ENCODE assay signal across 15 cellular contexts in the genomic region with DNA sequence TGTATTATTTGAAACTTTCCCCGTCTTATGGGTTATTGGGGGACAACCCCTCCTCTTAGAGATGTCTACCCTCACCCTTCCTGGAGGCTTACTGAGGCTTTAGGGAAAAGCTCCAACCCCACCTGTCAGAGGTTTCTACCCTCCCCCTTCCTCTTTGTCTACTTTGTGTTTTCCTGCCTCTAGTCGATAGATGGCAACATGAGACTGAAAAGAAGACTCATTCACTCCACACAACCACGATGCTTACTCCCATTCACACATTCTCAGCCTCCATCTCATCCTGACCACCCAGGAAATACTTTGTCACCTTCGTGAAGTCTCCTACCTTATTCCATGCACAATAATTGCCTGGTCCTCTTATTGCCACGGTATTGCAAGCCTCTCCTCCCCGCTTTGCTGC.
DNase-seq lines count a peak whose midpoint lies in the region; ATAC-seq, FAIRE-seq and TF ChIP-seq lines count a peak whose summit lies in the region.
"Had no signal": no experiment of that assay in that cellular context is flagged by ENCODE, and none has a peak within 500 bp of the region (broad histone marks: within the 10 kb centered on the region; RNA-seq: fewer than 3 reads in every experiment).

No MANE protein-coding gene starts in this region.

- H3F3A ChIP-seq in PC-3 (ENCODE audit: low read length, unreplicated experiment): no peaks in the 10 kb centered on the region

- H3K36me3 Mint-ChIP-seq in WTC11: peaks cover 22% of the 10 kb centered on the region

- DNase-seq in NCI-H2107 treated with DMSO at 0.1 percent for 48 hours (lab: John Stamatoyannopoulos, UW; ENCODE audit: unreplicated experiment): peak; percentile 7
- no peak for DNase-seq in NCI-H2107 (lab: John Stamatoyannopoulos, UW)
- DNase-seq in WTC11 (ENCODE audit: low spot score): no peak
- peak; percentile 9 for DNase-seq in HepG2 (ENCODE audit: low spot score)
- no peak for DNase-seq in activated gamma-delta T cell (lab: John Stamatoyannopoulos, UW)
- DNase-seq in PC-3: no peak
- DNase-seq: activated CD4-positive, alpha-beta T cell treated with anti-CD3 and anti-CD28 coated beads for 48 hours; activated effector memory CD4-positive, alpha-beta T cell treated with Interleukin-2 at 50 U/mL for 16 hours; H7; NCI-H1417 treated with DMSO at 0.1 percent for 48 hours; NK-92 treated with Interleukin-12 subunit alpha and Interleukin-12 subunit beta, amount 100 ng/mL, for 24 hours; transverse colon had no signal

- H3K4me3 Mint-ChIP-seq in WTC11: no peak overlapping the region

- H3K4me1 Mint-ChIP-seq in WTC11: no peaks in the 10 kb centered on the region

- H3K9me2 ChIP-seq in PC-3 (replicated peaks; ENCODE audit: low read length): no peaks in the 10 kb centered on the region

- H3K4me3 ChIP-seq in HepG2 (replicated peaks in 1 of 3; ENCODE audit: insufficient read depth in 1 of 3, low read depth in 2 of 3, low read length in 3 of 3): no peak overlapping the region
- no peak overlapping the region for H3K4me3 ChIP-seq in PC-3 (ENCODE audit: low read length)
- H3K4me3 ChIP-seq: esophagus muscularis mucosa, transverse colon had no signal

- H3K27me3 ChIP-seq in HepG2 (ENCODE audit: control insufficient read depth in 1 of 2, insufficient read depth in 2 of 2, low read length in 2 of 2) (no peaks in the 10 kb centered on the region), PC-3 (ENCODE audit: low read length) (no peaks in the 10 kb centered on the region)
- H3K27me3 ChIP-seq: esophagus muscularis mucosa, transverse colon had no signal

- in situ Hi-C loops in HepG2 (cut with HindIII; ENCODE audit: extremely low pct_ligation_motif_present, low pct_unique_long_range_greater_than_20kb): no loop called here

- no peak overlapping the region for H3K27ac ChIP-seq in HepG2 (ENCODE audit: extremely low read length, insufficient read depth, low read length)
- no peak overlapping the region for H3K27ac ChIP-seq in PC-3 (ENCODE audit: low read length)
- H3K27ac ChIP-seq: esophagus muscularis mucosa, transverse colon had no signal

- TF ChIP-seq EP300 in HepG2 (IDR thresholded peaks at IDR 0.05; ENCODE audit: low read depth in 2 of 2, low read length in 2 of 2) (no peak), HepG2 (CRISPR knock-in tag; IDR thresholded peaks at IDR 0.05; ENCODE audit: borderline replicate concordance) (no peak)

- H3K36me3 ChIP-seq in HepG2 (replicated peaks in 1 of 2; ENCODE audit: control insufficient read depth in 1 of 2, insufficient read depth in 2 of 2, low read length in 2 of 2): no peaks in the 10 kb centered on the region
- H3K36me3 ChIP-seq in PC-3 (ENCODE audit: low read depth, low read length): no peaks in the 10 kb centered on the region
- H3K36me3 ChIP-seq: esophagus muscularis mucosa, transverse colon had no signal

- CTCF ChIA-PET in WTC11 (lab: Charles Lee) (no interaction called here), HepG2 (lab: Yijun Ruan, JAX; ENCODE audit: low intra/inter-chr PET ratio, low total read pairs) (no interaction called here), PC-3 (lab: Charles Lee) (no interaction called here)

- POLR2A ChIA-PET in WTC11 (lab: Charles Lee): no interaction called here
- POLR2A ChIA-PET in HepG2 (lab: Yijun Ruan, JAX): no interaction called here
- POLR2A ChIA-PET in PC-3 (lab: Charles Lee; ENCODE audit: unreplicated experiment): no interaction called here

- intact Hi-C loops in HepG2 (cut with micrococcal nuclease; ENCODE audit: unreplicated experiment): loop anchor here (5.0 to 10.0 kb wide), 2 partner anchors 385 to 928 kb away; no protein-coding TSS in a partner anchor
- intact Hi-C loops in PC-3 (cut with micrococcal nuclease): no loop called here

- no peaks in the 10 kb centered on the region for H3K27me3 Mint-ChIP-seq in WTC11 (ENCODE audit: low read depth)

- H3K9me3 Mint-ChIP-seq in WTC11: peaks cover 54% of the 10 kb centered on the region

- TF ChIP-seq CTCF in WTC11 (IDR thresholded peaks at IDR 0.05): no peak
- peak; percentile 60 for TF ChIP-seq CTCF in HepG2 (CRISPR knock-in tag; IDR thresholded peaks at IDR 0.05)
- TF ChIP-seq CTCF in PC-3 (conservative IDR thresholded peaks at IDR 0.05; ENCODE audit: low read depth, low read length): no peak

- TF ChIP-seq POLR2A in HepG2 (IDR thresholded peaks at IDR 0.05; ENCODE audit: insufficient read depth in 1 of 2, low read depth in 2 of 2, low read length in 2 of 2): no peak

- H3K27ac Mint-ChIP-seq in WTC11: no peak overlapping the region

- H4K20me1 ChIP-seq in HepG2 (ENCODE audit: insufficient read depth, low read length) (no peaks in the 10 kb centered on the region), PC-3 (ENCODE audit: low read length) (no peaks in the 10 kb centered on the region)

- H3K9me3 ChIP-seq in HepG2 (ENCODE audit: low read length) (no peaks in the 10 kb centered on the region), PC-3 (ENCODE audit: low read length) (no peaks in the 10 kb centered on the region)
- H3K9me3 ChIP-seq: esophagus muscularis mucosa, transverse colon had no signal

- TF ChIP-seq RAD21 in HepG2 (CRISPR knock-in tag; IDR thresholded peaks at IDR 0.05): no peak

- H3K9ac ChIP-seq in HepG2 (ENCODE audit: insufficient read depth, low read depth, low read length) (no peak overlapping the region), PC-3 (ENCODE audit: low read length) (no peak overlapping the region)

- BruUV-seq in HepG2 (replicated peaks; lab: Mats Ljungman, UMichigan) (no TSS peak), PC-3 (replicated peaks; lab: Mats Ljungman, UMichigan) (no TSS peak)

- H3K79me2 ChIP-seq in HepG2 (ENCODE audit: insufficient read depth, low read length) (no peaks in the 10 kb centered on the region), PC-3 (ENCODE audit: low read length) (no peaks in the 10 kb centered on the region)

- H3K4me1 ChIP-seq in HepG2 (ENCODE audit: insufficient read depth, low read length) (no peaks in the 10 kb centered on the region), PC-3 (ENCODE audit: insufficient read depth, low read length) (no peaks in the 10 kb centered on the region)
- H3K4me1 ChIP-seq: esophagus muscularis mucosa, transverse colon had no signal

- ATAC-seq in HG02678 (IDR thresholded peaks at IDR 0.05; ENCODE audit: unreplicated experiment) (peak; percentile 49), WTC11 (peak; percentile 26; the same call in 1 of the 2 replicates), HepG2 (peak; percentile 86), GM18520 (IDR thresholded peaks at IDR 0.05; ENCODE audit: unreplicated experiment) (no peak), PC-3 (no peak)

- H3K4me2 ChIP-seq in HepG2 (ENCODE audit: low read depth, low read length) (no peak overlapping the region), PC-3 (ENCODE audit: low read length) (no peak overlapping the region)

- no peak overlapping the region for H2AFZ ChIP-seq in HepG2 (ENCODE audit: low read length)
- H2AFZ ChIP-seq in PC-3 (ENCODE audit: low read length): no peak overlapping the region

- WGBS in HepG2 (ENCODE audit: low lambda C conversion rate): 14% methylated on average over 6 of the region's 6 CpGs

- peak; percentile 68 for FAIRE-seq in HepG2 (lab: Jason Lieb, UNC)

TF ChIP-seq in WTC11, 78 proteins besides CTCF, POLR2A, EP300 and RAD21:
- TF ChIP-seq JUN (CRISPR knock-in tag; IDR thresholded peaks at IDR 0.05): no peak
- TF ChIP-seq ZNF138 (CRISPR knock-in tag; conservative IDR thresholded peaks at IDR 0.05): no peak
- no peak for TF ChIP-seq HMGA2 (CRISPR knock-in tag; IDR thresholded peaks at IDR 0.05)
- no peak for TF ChIP-seq ZNF317 (CRISPR knock-in tag; IDR thresholded peaks at IDR 0.05; ENCODE audit: borderline replicate concordance, low read depth)
- TF ChIP-seq, protein P1, sequence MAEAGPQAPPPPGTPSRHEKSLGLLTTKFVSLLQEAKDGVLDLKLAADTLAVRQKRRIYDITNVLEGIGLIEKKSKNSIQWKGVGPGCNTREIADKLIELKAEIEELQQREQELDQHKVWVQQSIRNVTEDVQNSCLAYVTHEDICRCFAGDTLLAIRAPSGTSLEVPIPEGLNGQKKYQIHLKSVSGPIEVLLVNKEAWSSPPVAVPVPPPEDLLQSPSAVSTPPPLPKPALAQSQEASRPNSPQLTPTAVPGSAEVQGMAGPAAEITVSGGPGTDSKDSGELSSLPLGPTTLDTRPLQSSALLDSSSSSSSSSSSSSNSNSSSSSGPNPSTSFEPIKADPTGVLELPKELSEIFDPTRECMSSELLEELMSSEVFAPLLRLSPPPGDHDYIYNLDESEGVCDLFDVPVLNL (CRISPR knock-in tag; IDR thresholded peaks at IDR 0.05; ENCODE audit: borderline replicate concordance, low read depth): no peak
- no peak for TF ChIP-seq FOXP1 (CRISPR knock-in tag; IDR thresholded peaks at IDR 0.05; ENCODE audit: borderline replicate concordance)
- TF ChIP-seq ZNF263 (CRISPR knock-in tag; IDR thresholded peaks at IDR 0.05; ENCODE audit: low read depth): no peak

TF ChIP-seq in HepG2, 621 proteins besides CTCF, POLR2A, EP300 and RAD21:
- TF ChIP-seq SMC3 (IDR thresholded peaks at IDR 0.05; ENCODE audit: low read length): peak; percentile 21; the same call in 1 of the 2 replicates
- TF ChIP-seq, protein P2, sequence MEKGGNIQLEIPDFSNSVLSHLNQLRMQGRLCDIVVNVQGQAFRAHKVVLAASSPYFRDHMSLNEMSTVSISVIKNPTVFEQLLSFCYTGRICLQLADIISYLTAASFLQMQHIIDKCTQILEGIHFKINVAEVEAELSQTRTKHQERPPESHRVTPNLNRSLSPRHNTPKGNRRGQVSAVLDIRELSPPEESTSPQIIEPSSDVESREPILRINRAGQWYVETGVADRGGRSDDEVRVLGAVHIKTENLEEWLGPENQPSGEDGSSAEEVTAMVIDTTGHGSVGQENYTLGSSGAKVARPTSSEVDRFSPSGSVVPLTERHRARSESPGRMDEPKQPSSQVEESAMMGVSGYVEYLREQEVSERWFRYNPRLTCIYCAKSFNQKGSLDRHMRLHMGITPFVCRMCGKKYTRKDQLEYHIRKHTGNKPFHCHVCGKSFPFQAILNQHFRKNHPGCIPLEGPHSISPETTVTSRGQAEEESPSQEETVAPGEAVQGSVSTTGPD (CRISPR knock-in tag; IDR thresholded peaks at IDR 0.05): no peak
- no peak for TF ChIP-seq ZNF432 (CRISPR knock-in tag; IDR thresholded peaks at IDR 0.05; ENCODE audit: borderline replicate concordance)
- TF ChIP-seq JUNB (CRISPR knock-in tag; IDR thresholded peaks at IDR 0.05; ENCODE audit: borderline replicate concordance): no peak
- no peak for TF ChIP-seq GTF3A (CRISPR knock-in tag; conservative IDR thresholded peaks at IDR 0.05)
- peak; percentile 63 for TF ChIP-seq STAG1 (CRISPR knock-in tag; IDR thresholded peaks at IDR 0.05)

Comparison
In these comparisons a context has a peak if more than half of its experiments do, and no peak if none do; other contexts are left out.
1. DNase-seq: peak in NCI-H2107 treated with DMSO at 0.1 percent for 48 hours (single experiment) and HepG2 (single experiment); none in NCI-H2107 (single experiment), WTC11 (single experiment), activated gamma-delta T cell (single experiment) and PC-3 (single experiment).
2. ATAC-seq: peak in HG02678 (single experiment), WTC11 (single experiment) and HepG2 (single experiment); none in GM18520 (single experiment) and PC-3 (single experiment).